In genomic region chr12:120437735-120438494, GRCh38 we compare ENCODE assay signal across 1 cellular context.
A peak's percentile ranks its signal among the peaks of the same experiment; 100 is the strongest.
TF ChIP-seq lines count a peak whose summit lies in the region.

COX6A1 (plus strand) TSS chr12:120438113; CDS start chr12:120438127, 14 bp downstream.

TF ChIP-seq in HepG2, 621 proteins besides CTCF, POLR2A, EP300 and RAD21 (continued from another document and continues in another):
- no peak for TF ChIP-seq ZNF276 (CRISPR knock-in tag; IDR thresholded peaks at IDR 0.05; ENCODE audit: low read depth)
- no peak for TF ChIP-seq BCLAF1 (IDR thresholded peaks at IDR 0.05)
- peak; percentile 57; the same call in 1 of the 2 replicates for TF ChIP-seq ZNF710 (CRISPR knock-in tag; IDR thresholded peaks at IDR 0.05; ENCODE audit: borderline replicate concordance)
- peak; percentile 66 for TF ChIP-seq SP4 (CRISPR knock-in tag; IDR thresholded peaks at IDR 0.05)
- 0 out of 2 replicates have a peak, but pooled peaks have one; percentile 19 for TF ChIP-seq KLF11 (CRISPR knock-in tag; IDR thresholded peaks at IDR 0.05)
- TF ChIP-seq ERF (CRISPR knock-in tag; IDR thresholded peaks at IDR 0.05): peak; percentile 46; the same call in 1 of the 2 replicates
- no peak for TF ChIP-seq ATF1 (CRISPR knock-in tag; IDR thresholded peaks at IDR 0.05)
- no peak for TF ChIP-seq POLR2AphosphoS2 (IDR thresholded peaks at IDR 0.05; ENCODE audit: low read depth, low read length)
- TF ChIP-seq POGZ (CRISPR knock-in tag; IDR thresholded peaks at IDR 0.05): peak; percentile 29; the same call in 1 of the 2 replicates
- 0 out of 2 replicates have a peak, but pooled peaks have one; percentile 39 for TF ChIP-seq ZNF766 (CRISPR knock-in tag; IDR thresholded peaks at IDR 0.05; ENCODE audit: borderline replicate concordance)
- peak; percentile 59 for TF ChIP-seq PAXIP1 (CRISPR knock-in tag; conservative IDR thresholded peaks at IDR 0.05)
- TF ChIP-seq ZNF383 (CRISPR knock-in tag; IDR thresholded peaks at IDR 0.05; ENCODE audit: borderline replicate concordance): no peak
- TF ChIP-seq ZNF430 (CRISPR knock-in tag; IDR thresholded peaks at IDR 0.05): no peak
- peak; percentile 44; the same call in 1 of the 2 replicates for TF ChIP-seq ZNF329 (CRISPR knock-in tag; IDR thresholded peaks at IDR 0.05; ENCODE audit: low read depth)
- peak; percentile 22; the same call in 1 of the 2 replicates for TF ChIP-seq TOPORS (CRISPR knock-in tag; IDR thresholded peaks at IDR 0.05)
- no peak for TF ChIP-seq MED8 (CRISPR knock-in tag; IDR thresholded peaks at IDR 0.05; ENCODE audit: insufficient replicate concordance)
- no peak for TF ChIP-seq PTBP1 (IDR thresholded peaks at IDR 0.05; ENCODE audit: low read depth, low read length, poor library complexity, severe bottlenecking)
- TF ChIP-seq ZNF784 (CRISPR knock-in tag; IDR thresholded peaks at IDR 0.05; ENCODE audit: borderline replicate concordance): no peak
- peak; percentile 80 for TF ChIP-seq ZBED4 (CRISPR knock-in tag; IDR thresholded peaks at IDR 0.05; ENCODE audit: borderline replicate concordance)
- TF ChIP-seq ZNF609 (CRISPR knock-in tag; IDR thresholded peaks at IDR 0.05; ENCODE audit: borderline replicate concordance): no peak; the same call in 1 of the 2 replicates
- peak; percentile 79 for TF ChIP-seq MXD3 (CRISPR knock-in tag; IDR thresholded peaks at IDR 0.05)
- peak; percentile 49 for TF ChIP-seq MED1 (CRISPR knock-in tag; IDR thresholded peaks at IDR 0.05)
- no peak for TF ChIP-seq ZIK1 (CRISPR knock-in tag; IDR thresholded peaks at IDR 0.05; ENCODE audit: borderline replicate concordance, low read depth)
- TF ChIP-seq MAZ (IDR thresholded peaks at IDR 0.05; ENCODE audit: borderline replicate concordance, low read depth, low read length): no peak
- no peak for TF ChIP-seq MAZ (CRISPR knock-in tag; IDR thresholded peaks at IDR 0.05; ENCODE audit: low read depth)
- peak; percentile 73 for TF ChIP-seq KDM5B (CRISPR knock-in tag; IDR thresholded peaks at IDR 0.05; ENCODE audit: borderline replicate concordance)
- TF ChIP-seq MEIS1 (CRISPR knock-in tag; IDR thresholded peaks at IDR 0.05; ENCODE audit: borderline replicate concordance): no peak
- TF ChIP-seq ZNF747 (CRISPR knock-in tag; IDR thresholded peaks at IDR 0.05; ENCODE audit: borderline replicate concordance): no peak
- no peak for TF ChIP-seq ZNF30 (CRISPR knock-in tag; IDR thresholded peaks at IDR 0.05)
- TF ChIP-seq KDM3A (CRISPR knock-in tag; IDR thresholded peaks at IDR 0.05; ENCODE audit: low read depth): peak; percentile 67; the same call in 1 of the 2 replicates
- no peak for TF ChIP-seq ZBTB37 (CRISPR knock-in tag; IDR thresholded peaks at IDR 0.05)
- no peak; the same call in 1 of the 2 replicates for TF ChIP-seq ZNF879 (CRISPR knock-in tag; IDR thresholded peaks at IDR 0.05)
- TF ChIP-seq SP2 (CRISPR knock-in tag; IDR thresholded peaks at IDR 0.05): peak; percentile 86
- no peak for TF ChIP-seq NFKBIZ (CRISPR knock-in tag; IDR thresholded peaks at IDR 0.05)
- TF ChIP-seq JARID2 (CRISPR knock-in tag; IDR thresholded peaks at IDR 0.05; ENCODE audit: insufficient replicate concordance): no peak
